ENCODE assay signal across 1 cellular context in the genomic region with DNA sequence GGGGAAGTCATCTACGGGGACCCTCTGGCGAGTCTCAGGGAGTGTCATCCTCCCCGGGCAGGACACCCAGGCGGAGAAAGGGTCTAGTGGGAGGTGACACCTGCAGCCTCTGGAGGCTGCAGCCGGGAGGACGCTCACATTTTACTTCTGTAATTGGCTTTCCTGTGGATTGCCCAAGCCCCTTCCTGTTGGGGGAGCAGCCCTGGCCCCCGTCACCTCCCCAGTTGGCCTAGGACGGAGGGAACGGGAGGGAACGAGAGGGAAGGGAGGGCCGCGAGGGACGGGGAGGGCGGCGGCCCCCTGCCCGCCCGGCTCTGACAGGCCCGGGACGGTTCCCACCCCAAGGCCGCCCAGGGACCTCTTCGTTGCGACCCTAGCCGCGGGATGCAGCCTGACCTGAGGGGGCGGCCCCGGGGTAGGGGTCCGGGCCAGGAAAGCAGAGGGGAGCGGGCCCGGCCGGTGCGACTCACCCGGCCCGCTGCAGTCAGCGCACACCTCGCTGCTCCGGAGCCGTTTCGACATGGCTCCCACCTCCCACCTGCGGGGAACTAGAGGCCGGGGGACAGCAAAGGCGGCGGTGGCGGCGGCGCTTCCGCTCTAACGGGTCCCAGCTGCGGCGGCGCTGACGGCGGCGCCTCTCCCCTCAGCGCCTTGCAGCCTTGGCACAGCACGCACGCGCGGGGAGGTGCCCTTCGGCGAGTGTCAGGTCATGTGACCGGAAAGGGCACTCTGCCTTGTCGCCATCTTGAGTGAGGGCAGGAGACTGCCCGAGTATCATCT.
A peak's percentile ranks its signal among the peaks of the same experiment; 100 is the strongest.
TF ChIP-seq lines count a peak whose summit lies in the region.

TSS of gene GIT2 (minus strand) at position 666 of the 780 bp plus-strand sequence. CDS start at position 522, 144 bp downstream.

TF ChIP-seq in HepG2, 621 proteins besides CTCF, POLR2A, EP300 and RAD21 (continued from another document and continues in another):
- peak; percentile 53; the same call in 1 of the 2 replicates for TF ChIP-seq KLF12 (CRISPR knock-in tag; IDR thresholded peaks at IDR 0.05; ENCODE audit: borderline replicate concordance)
- TF ChIP-seq KLF6 (CRISPR knock-in tag; IDR thresholded peaks at IDR 0.05): no peak
- no peak for TF ChIP-seq ZBED4 (CRISPR knock-in tag; IDR thresholded peaks at IDR 0.05; ENCODE audit: borderline replicate concordance)
- TF ChIP-seq TOPORS (CRISPR knock-in tag; IDR thresholded peaks at IDR 0.05): no peak
- peak; percentile 69; the same call in 1 of the 2 replicates for TF ChIP-seq HIVEP1 (CRISPR knock-in tag; IDR thresholded peaks at IDR 0.05)
- TF ChIP-seq, protein P1, sequence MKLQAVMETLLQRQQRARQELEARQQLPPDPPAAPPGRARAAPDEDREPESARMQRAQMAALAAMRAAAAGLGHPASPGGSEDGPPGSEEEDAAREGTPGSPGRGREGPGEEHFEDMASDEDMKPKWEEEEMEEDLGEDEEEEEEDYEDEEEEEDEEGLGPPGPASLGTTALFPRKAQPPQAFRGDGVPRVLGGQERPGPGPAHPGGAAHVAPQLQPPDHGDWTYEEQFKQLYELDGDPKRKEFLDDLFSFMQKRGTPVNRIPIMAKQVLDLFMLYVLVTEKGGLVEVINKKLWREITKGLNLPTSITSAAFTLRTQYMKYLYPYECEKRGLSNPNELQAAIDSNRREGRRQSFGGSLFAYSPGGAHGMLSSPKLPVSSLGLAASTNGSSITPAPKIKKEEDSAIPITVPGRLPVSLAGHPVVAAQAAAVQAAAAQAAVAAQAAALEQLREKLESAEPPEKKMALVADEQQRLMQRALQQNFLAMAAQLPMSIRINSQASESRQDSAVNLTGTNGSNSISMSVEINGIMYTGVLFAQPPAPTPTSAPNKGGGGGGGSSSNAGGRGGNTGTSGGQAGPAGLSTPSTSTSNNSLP (IDR thresholded peaks at IDR 0.05; ENCODE audit: low read depth, low read length): no peak
- TF ChIP-seq ZNF646 (CRISPR knock-in tag; IDR thresholded peaks at IDR 0.05): 0 out of 2 replicates have a peak, but pooled peaks have one; percentile 47
- no peak for TF ChIP-seq PTBP1 (IDR thresholded peaks at IDR 0.05; ENCODE audit: low read depth, low read length, poor library complexity, severe bottlenecking)
- TF ChIP-seq MIER3 (CRISPR knock-in tag; IDR thresholded peaks at IDR 0.05; ENCODE audit: borderline replicate concordance): no peak
- TF ChIP-seq, protein P2, sequence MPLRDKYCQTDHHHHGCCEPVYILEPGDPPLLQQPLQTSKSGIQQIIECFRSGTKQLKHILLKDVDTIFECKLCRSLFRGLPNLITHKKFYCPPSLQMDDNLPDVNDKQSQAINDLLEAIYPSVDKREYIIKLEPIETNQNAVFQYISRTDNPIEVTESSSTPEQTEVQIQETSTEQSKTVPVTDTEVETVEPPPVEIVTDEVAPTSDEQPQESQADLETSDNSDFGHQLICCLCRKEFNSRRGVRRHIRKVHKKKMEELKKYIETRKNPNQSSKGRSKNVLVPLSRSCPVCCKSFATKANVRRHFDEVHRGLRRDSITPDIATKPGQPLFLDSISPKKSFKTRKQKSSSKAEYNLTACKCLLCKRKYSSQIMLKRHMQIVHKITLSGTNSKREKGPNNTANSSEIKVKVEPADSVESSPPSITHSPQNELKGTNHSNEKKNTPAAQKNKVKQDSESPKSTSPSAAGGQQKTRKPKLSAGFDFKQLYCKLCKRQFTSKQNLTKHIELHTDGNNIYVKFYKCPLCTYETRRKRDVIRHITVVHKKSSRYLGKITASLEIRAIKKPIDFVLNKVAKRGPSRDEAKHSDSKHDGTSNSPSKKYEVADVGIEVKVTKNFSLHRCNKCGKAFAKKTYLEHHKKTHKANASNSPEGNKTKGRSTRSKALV (CRISPR knock-in tag; IDR thresholded peaks at IDR 0.05): no peak
- TF ChIP-seq NFKBIZ (CRISPR knock-in tag; IDR thresholded peaks at IDR 0.05): no peak
- peak; percentile 98 for TF ChIP-seq HOXA3 (CRISPR knock-in tag; IDR thresholded peaks at IDR 0.05)
- no peak for TF ChIP-seq SP2 (CRISPR knock-in tag; IDR thresholded peaks at IDR 0.05)
- TF ChIP-seq ZSCAN9 (CRISPR knock-in tag; IDR thresholded peaks at IDR 0.05; ENCODE audit: borderline replicate concordance): no peak
- peak; percentile 62 for TF ChIP-seq AGO2 (optimal IDR thresholded peaks at IDR 0.05; ENCODE audit: low read depth, low read length)
- no peak for TF ChIP-seq ZFP37 (CRISPR knock-in tag; IDR thresholded peaks at IDR 0.05; ENCODE audit: borderline replicate concordance)
- TF ChIP-seq AKAP8 (CRISPR knock-in tag; IDR thresholded peaks at IDR 0.05): no peak; the same call in 1 of the 2 replicates
- peak; percentile 61 for TF ChIP-seq BHLHE40 (IDR thresholded peaks at IDR 0.05; ENCODE audit: low read length)
- TF ChIP-seq ZNF276 (CRISPR knock-in tag; IDR thresholded peaks at IDR 0.05; ENCODE audit: low read depth): 0 out of 2 replicates have a peak, but pooled peaks have one; percentile 30
- TF ChIP-seq DMTF1 (CRISPR knock-in tag; IDR thresholded peaks at IDR 0.05): no peak
- TF ChIP-seq MIER2 (CRISPR knock-in tag; IDR thresholded peaks at IDR 0.05): no peak
- no peak for TF ChIP-seq TRIM22 (IDR thresholded peaks at IDR 0.05)
- TF ChIP-seq, protein P3, sequence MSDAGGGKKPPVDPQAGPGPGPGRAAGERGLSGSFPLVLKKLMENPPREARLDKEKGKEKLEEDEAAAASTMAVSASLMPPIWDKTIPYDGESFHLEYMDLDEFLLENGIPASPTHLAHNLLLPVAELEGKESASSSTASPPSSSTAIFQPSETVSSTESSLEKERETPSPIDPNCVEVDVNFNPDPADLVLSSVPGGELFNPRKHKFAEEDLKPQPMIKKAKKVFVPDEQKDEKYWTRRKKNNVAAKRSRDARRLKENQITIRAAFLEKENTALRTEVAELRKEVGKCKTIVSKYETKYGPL (CRISPR knock-in tag; IDR thresholded peaks at IDR 0.05): no peak
- TF ChIP-seq ZNF124 (CRISPR knock-in tag; IDR thresholded peaks at IDR 0.05): no peak
- peak; percentile 75; the same call in 1 of the 2 replicates for TF ChIP-seq GFI1 (CRISPR knock-in tag; IDR thresholded peaks at IDR 0.05; ENCODE audit: borderline replicate concordance)
- TF ChIP-seq ZNF503 (CRISPR knock-in tag; IDR thresholded peaks at IDR 0.05): no peak
- no peak for TF ChIP-seq ELF4 (CRISPR knock-in tag; IDR thresholded peaks at IDR 0.05; ENCODE audit: borderline replicate concordance)
